ENCODE assay signal across 8 cellular contexts in genomic region chr5:53031695-53032096, GRCh38. TPM values are rescaled to one million over a fixed set of nuclear protein-coding genes. Genes with fewer than 3 reads are reported as not detected.
DNase-seq lines count a peak whose midpoint lies in the region.

No MANE protein-coding gene starts in this region.

- DNase-seq in GM03348 (ENCODE audit: low spot score), result peak; percentile 58
- peak; percentile 93 for DNase-seq in RPMI7951 (ENCODE audit: low read depth)
- peak; percentile 55 to 92 for DNase-seq in dermis microvascular lymphatic vessel endothelial cell (ENCODE audit: low read depth in 2 of 2)
- peak; percentile 68 for DNase-seq in pulmonary artery endothelial cell (ENCODE audit: low read depth, low spot score)
- DNase-seq in SHP77 treated with DMSO at 0.1 percent for 48 hours (lab: John Stamatoyannopoulos, UW), result no peak
- DNase-seq in NCI-H128 (lab: John Stamatoyannopoulos, UW; ENCODE audit: unreplicated experiment), result no peak
- no peak for DNase-seq in cortex of kidney (lab: John Stamatoyannopoulos, UW)
- DNase-seq in DMS79 treated with DMSO at 0.1 percent for 48 hours (lab: John Stamatoyannopoulos, UW), result no peak

RNA-seq across cellular contexts. Expression of gene ITGA2, which starts 42.5 kb away (rescaled TPM):
- 25.2 and 28.4 TPM in 2 replicates for total RNA-seq in RPMI7951 (2014; rRNA removed; shearing (Covaris generic))
- total RNA-seq in dermis microvascular lymphatic vessel endothelial cell (38.4 and 63.5 TPM in 2 replicates), pulmonary artery endothelial cell (107 and 108 TPM in 2 replicates)

Comparison
In these comparisons a context has a peak if more than half of its experiments do, and no peak if none do; other contexts are left out.
1. DNase-seq: peak in GM03348 (single experiment), RPMI7951 (single experiment), dermis microvascular lymphatic vessel endothelial cell (2 of 2) and pulmonary artery endothelial cell (single experiment); none in SHP77 treated with DMSO at 0.1 percent for 48 hours (single experiment), NCI-H128 (single experiment), cortex of kidney (single experiment) and DMS79 treated with DMSO at 0.1 percent for 48 hours (single experiment).